Comparison of ENCODE assay signal across 22 cellular contexts in genomic region chr17:80087346-80088265, GRCh38.
"Had no signal": no experiment of that assay in that cellular context is flagged by ENCODE, and none has a peak within 500 bp of the region (broad histone marks: within the 10 kb centered on the region; RNA-seq: fewer than 3 reads in every experiment).

No MANE protein-coding gene starts in this region.

- H3K27ac ChIP-seq: colonic mucosa, esophagus squamous epithelium, neutrophil, parathyroid adenoma, skin epidermis, spleen, thoracic aorta, tibial nerve, upper lobe of right lung, vagina had no signal

- H3K4me1 ChIP-seq: colonic mucosa, parathyroid adenoma, vagina had no signal

- H3K36me3 ChIP-seq: colonic mucosa, esophagus squamous epithelium, neutrophil, spleen, thoracic aorta, upper lobe of right lung, vagina had no signal

- FAIRE-seq: endometrium had no signal

- H3K9me3 ChIP-seq: colonic mucosa, esophagus squamous epithelium, neutrophil, spleen, thoracic aorta, tibial nerve, upper lobe of right lung, vagina had no signal

- DNase-seq: colonic mucosa; dermis blood vessel endothelial cell; effector memory CD8-positive, alpha-beta T cell; erythroblast; esophagus squamous epithelium; foreskin melanocyte; hypothalamus; left colon; natural killer cell; spleen; stimulated activated CD4-positive, alpha-beta T cell treated with anti-CD3 and anti-CD28 coated beads, Interleukin-4, amount 100 ng/mL, for 4 hours; stimulated activated naive CD8-positive, alpha-beta T cell treated with anti-CD3 and anti-CD28 coated beads, Interleukin-15, Interleukin-2, amounts not matched to agents 100 U/mL and 50 U/mL, for 24 hours; upper lobe of right lung had no signal

- H2AFZ ChIP-seq: parathyroid adenoma had no signal

- H3K9ac ChIP-seq: parathyroid adenoma had no signal

- ATAC-seq: effector memory CD8-positive, alpha-beta T cell; left colon; natural killer cell; stimulated activated memory B cell treated with anti-CD40 and anti-IgM and Interleukin-4, amounts not matched to agents 10 μg/mL and 1 μg/mL and 100 μg/mL, for 72 hours; stimulated activated naive CD8-positive, alpha-beta T cell treated with anti-CD3 and anti-CD28 coated beads, Interleukin-15, Interleukin-2, amounts not matched to agents 100 U/mL and 50 U/mL, for 24 hours; upper lobe of right lung had no signal

- H3K79me2 ChIP-seq: parathyroid adenoma had no signal

- H3K4me3 ChIP-seq: colonic mucosa, esophagus squamous epithelium, lung, skin epidermis, spleen, thoracic aorta, tibial nerve, upper lobe of right lung, vagina had no signal

- H3K27me3 ChIP-seq: colonic mucosa, esophagus squamous epithelium, tibial nerve, upper lobe of right lung, vagina had no signal
